15 cellular contexts compared by ENCODE assay signal in genomic region chr17:50182783-50183438, GRCh38. TPM values are rescaled to one million over a fixed set of nuclear protein-coding genes. Genes with fewer than 3 reads are reported as not detected.
A peak's percentile ranks its signal among the peaks of the same experiment; 100 is the strongest.
DNase-seq lines count a peak whose midpoint lies in the region; ATAC-seq, FAIRE-seq and TF ChIP-seq lines count a peak whose summit lies in the region.
"Had no signal": no experiment of that assay in that cellular context is flagged by ENCODE, and none has a peak within 500 bp of the region (broad histone marks: within the 10 kb centered on the region; RNA-seq: fewer than 3 reads in every experiment).

No MANE protein-coding gene starts in this region.

- H3K4me3 ChIP-seq in astrocyte (ENCODE audit: insufficient read depth, low read depth, low read length): no peak overlapping the region
- H3K4me3 ChIP-seq in mesenchymal stem cell (ENCODE audit: insufficient read depth in 1 of 2, low read depth in 1 of 2, low read length in 2 of 2): no peak overlapping the region
- H3K4me3 ChIP-seq in stomach smooth muscle (ENCODE audit: low read length in 2 of 2): no peak overlapping the region
- H3K4me3 ChIP-seq: PC-9 had no signal

- 92% methylated on average over 16 of the region's 19 CpGs for WGBS in mesenchymal stem cell

- no peak overlapping the region for H2AK5ac ChIP-seq in mesenchymal stem cell (ENCODE audit: low read length, severe bottlenecking)

- in situ Hi-C loops in GM13977 (cut with MboI; ENCODE audit: low pct_unique_long_range_greater_than_20kb, low sequenced_read_pairs, unreplicated experiment): no loop called here

- no peaks in the 10 kb centered on the region for H3K79me1 ChIP-seq in mesenchymal stem cell (replicated peaks; ENCODE audit: low read length, poor library complexity, severe bottlenecking)

- no peak overlapping the region for H3K4me3 Mint-ChIP-seq in activated CD4-positive, alpha-beta T cell treated with anti-CD3 and anti-CD28 coated beads, Interleukin-2, amount 10 ng/mL, durations not matched to agents 7 days and 5 days
- H3K4me3 Mint-ChIP-seq in astrocyte (ENCODE audit: unreplicated experiment): peak overlapping the region; percentile 73

- H3K27me3 ChIP-seq in astrocyte (ENCODE audit: insufficient read depth, low read length) (no peaks in the 10 kb centered on the region), mesenchymal stem cell (ENCODE audit: control insufficient read depth in 1 of 2, insufficient read depth in 1 of 2, low read length in 2 of 2) (no peaks in the 10 kb centered on the region), stomach smooth muscle (ENCODE audit: control insufficient read depth in 1 of 2, insufficient read depth in 2 of 2, low read length in 2 of 2) (no peaks in the 10 kb centered on the region)
- H3K27me3 ChIP-seq: heart right ventricle had no signal

- no peak overlapping the region for H3K14ac ChIP-seq in mesenchymal stem cell (ENCODE audit: low read length in 2 of 2)

- no peak overlapping the region for H2BK5ac ChIP-seq in mesenchymal stem cell (ENCODE audit: low read depth, low read length, poor library complexity, severe bottlenecking)

- peaks cover 65% of the 10 kb centered on the region for H4K20me1 ChIP-seq in astrocyte (ENCODE audit: insufficient read depth, low read length)

- no peak overlapping the region for H2AFZ ChIP-seq in astrocyte (ENCODE audit: low read depth, low read length)
- no peak overlapping the region for H2AFZ ChIP-seq in mesenchymal stem cell (ENCODE audit: low read depth, low read length)
- H2AFZ ChIP-seq: PC-9 had no signal

- H3K18ac ChIP-seq in mesenchymal stem cell (ENCODE audit: low read depth in 1 of 2, low read length in 2 of 2): peak overlapping the region in 1 of 2 experiments; percentile 34

- no peak overlapping the region for H4K91ac ChIP-seq in mesenchymal stem cell (ENCODE audit: low read length)

- no peak overlapping the region for H3K23ac ChIP-seq in mesenchymal stem cell (ENCODE audit: low read length in 2 of 2)

- peaks cover 37% of the 10 kb centered on the region for H3K4me1 ChIP-seq in astrocyte (ENCODE audit: insufficient read depth, low read length)
- peaks cover 51% of the 10 kb centered on the region for H3K4me1 ChIP-seq in mesenchymal stem cell (ENCODE audit: control insufficient read depth, insufficient read depth, low read depth, low read length)
- H3K4me1 ChIP-seq in stomach smooth muscle (ENCODE audit: control insufficient read depth, insufficient read depth, low read length): peaks cover 54% of the 10 kb centered on the region

- no peak overlapping the region for H4K8ac ChIP-seq in mesenchymal stem cell (ENCODE audit: low read length)

- H2BK12ac ChIP-seq in mesenchymal stem cell (ENCODE audit: low read length in 2 of 2): no peak overlapping the region

- H3K79me2 ChIP-seq in astrocyte (ENCODE audit: insufficient read depth, low read length): peaks cover 9% of the 10 kb centered on the region

- H3K9ac ChIP-seq in astrocyte (ENCODE audit: low read length): peak overlapping the region; percentile 52
- H3K9ac ChIP-seq in mesenchymal stem cell (ENCODE audit: low read length): peak overlapping the region; percentile 100
- no peak overlapping the region for H3K9ac ChIP-seq in stomach smooth muscle (ENCODE audit: low read length in 2 of 2)

- no peak for TF ChIP-seq CTCF in astrocyte (IDR thresholded peaks at IDR 0.05; ENCODE audit: insufficient read depth, low read depth, low read length)
- no peak for TF ChIP-seq CTCF in GM13977 (IDR thresholded peaks at IDR 0.05; ENCODE audit: extremely low read depth, insufficient read depth, missing control alignments)

- peak overlapping the region; percentile 13 for H3K4me2 ChIP-seq in astrocyte (ENCODE audit: low read length)
- H3K4me2 ChIP-seq in mesenchymal stem cell (ENCODE audit: low read length, poor library complexity, severe bottlenecking): no peak overlapping the region

- H2BK120ac ChIP-seq in mesenchymal stem cell (ENCODE audit: low read depth, low read length): no peak overlapping the region

- no peaks in the 10 kb centered on the region for H3K9me3 Mint-ChIP-seq in activated CD4-positive, alpha-beta T cell treated with anti-CD3 and anti-CD28 coated beads, Interleukin-2, amount 10 ng/mL, durations not matched to agents 7 days and 5 days
- H3K9me3 Mint-ChIP-seq in astrocyte (ENCODE audit: unreplicated experiment): peaks cover 3% of the 10 kb centered on the region
- H3K9me3 Mint-ChIP-seq: T-cell had no signal

- H3K27me3 Mint-ChIP-seq in activated CD4-positive, alpha-beta T cell treated with anti-CD3 and anti-CD28 coated beads, Interleukin-2, amount 10 ng/mL, durations not matched to agents 7 days and 5 days: peaks cover 2% of the 10 kb centered on the region
- H3K27me3 Mint-ChIP-seq in astrocyte (ENCODE audit: low read depth, unreplicated experiment): no peaks in the 10 kb centered on the region
- H3K27me3 Mint-ChIP-seq: T-cell had no signal

- no peak overlapping the region for H3K4ac ChIP-seq in mesenchymal stem cell (ENCODE audit: low read depth in 1 of 2, low read length in 2 of 2)

- H3K9me3 ChIP-seq in astrocyte (ENCODE audit: insufficient read depth, low read depth, low read length) (no peaks in the 10 kb centered on the region), mesenchymal stem cell (ENCODE audit: control insufficient read depth, low read length) (no peaks in the 10 kb centered on the region), stomach smooth muscle (ENCODE audit: control insufficient read depth in 2 of 2, low read length in 2 of 2) (no peaks in the 10 kb centered on the region)
- H3K9me3 ChIP-seq: heart right ventricle had no signal

- peak overlapping the region; percentile 79 for H3K27ac ChIP-seq in astrocyte (ENCODE audit: low read depth, low read length)
- H3K27ac ChIP-seq in mesenchymal stem cell (ENCODE audit: low read length, poor library complexity, severe bottlenecking): peak overlapping the region; percentile 73
- H3K27ac ChIP-seq in stomach smooth muscle (ENCODE audit: low read length): peak overlapping the region; percentile 53
- H3K27ac ChIP-seq: PC-9 had no signal

- POLR2A ChIA-PET in activated CD4-positive, alpha-beta T cell treated with anti-CD3 and anti-CD28 coated beads, Interleukin-2, amount 10 ng/mL, durations not matched to agents 7 days and 5 days (lab: Charles Lee): no interaction called here

- CTCF ChIA-PET in activated CD4-positive, alpha-beta T cell treated with anti-CD3 and anti-CD28 coated beads, Interleukin-2, amount 10 ng/mL, durations not matched to agents 7 days and 5 days (lab: Charles Lee): interaction anchor here (1.5 to 2.0 kb wide), 3 partner anchors 11 to 114 kb away, joined by 4 to 9 read pairs (median 5); no protein-coding TSS in a partner anchor

- H3K27ac Mint-ChIP-seq in activated CD4-positive, alpha-beta T cell treated with anti-CD3 and anti-CD28 coated beads, Interleukin-2, amount 10 ng/mL, durations not matched to agents 7 days and 5 days: peak overlapping the region; percentile 73
- peak overlapping the region; percentile 98 for H3K27ac Mint-ChIP-seq in astrocyte (ENCODE audit: unreplicated experiment)

- ATAC-seq in GM21447 (IDR thresholded peaks at IDR 0.05; ENCODE audit: unreplicated experiment): no peak
- ATAC-seq: heart right ventricle had no signal

- no peaks in the 10 kb centered on the region for H3K36me3 Mint-ChIP-seq in activated CD4-positive, alpha-beta T cell treated with anti-CD3 and anti-CD28 coated beads, Interleukin-2, amount 10 ng/mL, durations not matched to agents 7 days and 5 days (ENCODE audit: low read depth)
- peaks cover 30% of the 10 kb centered on the region for H3K36me3 Mint-ChIP-seq in astrocyte (ENCODE audit: low read depth, unreplicated experiment)
- H3K36me3 Mint-ChIP-seq: T-cell had no signal

- no peak for DNase-seq in activated CD4-positive, alpha-beta T cell treated with anti-CD3 and anti-CD28 coated beads, Interleukin-2, amount 10 ng/mL, durations not matched to agents 7 days and 5 days
- no peak for DNase-seq in activated CD4-positive, alpha-beta T cell treated with anti-CD3 and anti-CD28 coated beads, Interleukin-2, amount 50 U/mL, for 1 hour
- peak; percentile 39 for DNase-seq in astrocyte (ENCODE audit: low read depth)
- DNase-seq in mesenchymal stem cell: no peak
- no peak for DNase-seq in GM13977 (ENCODE audit: low spot score)
- DNase-seq in GM19238 (ENCODE audit: insufficient read length, low spot score): no peak
- DNase-seq: ACHN; activated CD4-positive, alpha-beta T cell treated with anti-CD3 and anti-CD28 coated beads for 4 hours; heart right ventricle; NCI-H446 treated with DMSO at 0.1 percent for 48 hours; nucleus accumbens; PC-9; T-cell had no signal

- no peak overlapping the region for H2BK15ac ChIP-seq in mesenchymal stem cell (ENCODE audit: low read depth, poor library complexity, severe bottlenecking)

- H3K36me3 ChIP-seq in astrocyte (ENCODE audit: insufficient read depth, low read length): peaks cover 40% of the 10 kb centered on the region
- H3K36me3 ChIP-seq in mesenchymal stem cell (ENCODE audit: control insufficient read depth in 1 of 2, insufficient read depth in 2 of 2, low read depth in 1 of 2, low read length in 2 of 2): peaks cover 43 to 64% of the 10 kb centered on the region in 2 experiments
- peaks cover 23 to 24% of the 10 kb centered on the region in 2 donors for H3K36me3 ChIP-seq in stomach smooth muscle (ENCODE audit: control insufficient read depth in 2 of 2, insufficient read depth in 2 of 2, low read length in 2 of 2)

- no peak for FAIRE-seq in astrocyte (lab: Jason Lieb, UNC)

- peaks cover 33% of the 10 kb centered on the region for H3K4me1 Mint-ChIP-seq in activated CD4-positive, alpha-beta T cell treated with anti-CD3 and anti-CD28 coated beads, Interleukin-2, amount 10 ng/mL, durations not matched to agents 7 days and 5 days
- H3K4me1 Mint-ChIP-seq in astrocyte (ENCODE audit: low read depth, unreplicated experiment): peaks cover 65% of the 10 kb centered on the region

RNA-seq across cellular contexts. Expression of gene SGCA, which starts 17.1 kb away (rescaled TPM):
- not detected for total RNA-seq in activated CD4-positive, alpha-beta T cell treated with anti-CD3 and anti-CD28 coated beads, Interleukin-2, amount 10 ng/mL, durations not matched to agents 7 days and 5 days
- 0.32 TPM in 1 of 2 replicates, not detected in the other for total RNA-seq in astrocyte
- polyA plus RNA-seq in mesenchymal stem cell (2013, experiment 1 of 2): 0.14 TPM
- 0.08 TPM for polyA plus RNA-seq in mesenchymal stem cell (2013, experiment 2 of 2)
- total RNA-seq: PC-9 had no signal

RNA-seq across cellular contexts. Expression of gene COL1A1, which starts 18.5 kb away (rescaled TPM):
- total RNA-seq in activated CD4-positive, alpha-beta T cell treated with anti-CD3 and anti-CD28 coated beads, Interleukin-2, amount 10 ng/mL, durations not matched to agents 7 days and 5 days: under 1 TPM; 0.31 to 0.55 TPM
- 12,796 and 18,656 TPM in 2 replicates for total RNA-seq in astrocyte
- 4,381 TPM for polyA plus RNA-seq in mesenchymal stem cell (2013, experiment 1 of 2)
- 4,150 TPM for polyA plus RNA-seq in mesenchymal stem cell (2013, experiment 2 of 2)

RNA-seq across cellular contexts. Expression of gene PPP1R9B, which starts 32.4 kb away (rescaled TPM):
- total RNA-seq in activated CD4-positive, alpha-beta T cell treated with anti-CD3 and anti-CD28 coated beads, Interleukin-2, amount 10 ng/mL, durations not matched to agents 7 days and 5 days: 100 to 1,000 TPM; 110 to 117 TPM
- 73.6 and 75.9 TPM in 2 replicates for total RNA-seq in astrocyte
- polyA plus RNA-seq in mesenchymal stem cell (2013, experiment 1 of 2): 34.9 TPM
- 33.0 TPM for polyA plus RNA-seq in mesenchymal stem cell (2013, experiment 2 of 2)

RNA-seq across cellular contexts. Expression of gene SAMD14, which starts 53.0 kb away (rescaled TPM):
- total RNA-seq in activated CD4-positive, alpha-beta T cell treated with anti-CD3 and anti-CD28 coated beads, Interleukin-2, amount 10 ng/mL, durations not matched to agents 7 days and 5 days: under 1 TPM; 0.07 to 0.23 TPM
- 9.7 and 10.8 TPM in 2 replicates for total RNA-seq in astrocyte
- 17.9 TPM for polyA plus RNA-seq in mesenchymal stem cell (2013, experiment 1 of 2)
- 17.2 TPM for polyA plus RNA-seq in mesenchymal stem cell (2013, experiment 2 of 2)

Comparison
In these comparisons a context has a peak if more than half of its experiments do, and no peak if none do; other contexts are left out.
1. H3K9ac ChIP-seq: peak in astrocyte (single experiment) and mesenchymal stem cell (single experiment); none in stomach smooth muscle (0 of 2).
2. RNA of gene COL1A1, which starts 18.5 kb away (total RNA-seq): 12,796 to 18,656 TPM in astrocyte; 0.31 to 0.55 TPM in activated CD4-positive, alpha-beta T cell treated with anti-CD3 and anti-CD28 coated beads, Interleukin-2, amount 10 ng/mL, durations not matched to agents 7 days and 5 days; every median in the first group is over 1,000 times any median in the second.
3. Peak in every context shown above with its lines, with median percentiles within 50 percentile points of each other: H3K27ac ChIP-seq.